In the genomic region with DNA sequence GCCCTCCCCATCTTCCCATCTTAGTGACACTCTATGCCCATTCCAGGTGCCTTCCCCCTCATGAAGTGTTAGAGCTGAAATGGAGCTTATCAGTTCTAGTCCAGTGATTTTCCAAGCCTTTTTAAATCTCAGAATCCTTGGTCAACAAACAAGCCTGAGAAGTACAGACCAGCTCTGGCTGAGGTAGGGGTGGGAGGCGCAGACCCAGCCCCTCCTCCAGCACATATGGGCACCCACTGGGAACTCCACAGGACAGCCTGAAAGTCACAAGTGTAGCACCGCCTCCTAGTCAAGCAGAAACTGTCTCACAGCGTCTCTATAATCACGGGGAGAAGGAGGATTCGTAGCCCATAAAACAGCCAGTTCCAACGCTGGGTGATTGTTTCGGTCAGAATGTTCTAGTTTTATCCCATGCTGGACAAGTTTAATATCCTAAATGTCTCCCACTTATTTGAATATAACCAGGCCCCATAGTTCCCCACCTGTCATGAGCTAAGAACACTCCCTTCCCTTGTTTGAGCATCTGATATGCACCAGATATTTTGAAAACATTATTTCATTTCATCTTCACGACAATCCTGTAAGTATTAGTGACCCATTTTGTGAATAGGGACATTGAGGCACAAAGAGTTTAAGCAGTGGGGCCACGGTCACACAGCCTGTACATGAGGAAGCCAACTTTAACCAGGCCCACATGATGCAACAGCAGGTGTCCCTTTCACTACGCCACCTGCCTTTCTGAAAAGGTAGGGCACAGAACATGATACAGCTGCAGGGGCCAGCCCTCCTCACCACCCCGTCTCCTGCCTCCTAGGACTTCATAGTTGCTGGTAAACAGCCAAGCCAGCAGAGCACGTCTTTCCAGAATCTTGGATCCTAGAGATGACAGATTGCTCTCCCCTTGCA, we compare ENCODE assay signal across 1 cellular context.
TF ChIP-seq lines count a peak whose summit lies in the region.

No MANE protein-coding gene starts in this region.

TF ChIP-seq in K562, 482 proteins besides CTCF, POLR2A, EP300 and RAD21 (continues in another document):
- TF ChIP-seq NR4A1 (CRISPR knock-in tag; IDR thresholded peaks at IDR 0.05) = no peak
- TF ChIP-seq NR4A1 (tag; IDR thresholded peaks at IDR 0.05) = 0 out of 2 replicates have a peak, but pooled peaks have one; percentile 21
- TF ChIP-seq CEBPG (CRISPR knock-in tag; IDR thresholded peaks at IDR 0.05) = peak; percentile 94
- peak; percentile 32 to 65; a peak in 3 of 4 replicates for TF ChIP-seq CEBPG (tag; conservative IDR thresholded peaks at IDR 0.05 in 1 of 2, IDR thresholded peaks at IDR 0.05 in 1 of 2)
- no peak for TF ChIP-seq HES1 (IDR thresholded peaks at IDR 0.05; ENCODE audit: low read depth)
- peak; percentile 39; the same call in 1 of the 2 replicates for TF ChIP-seq ZNF592 (IDR thresholded peaks at IDR 0.05)
- peak; percentile 63 for TF ChIP-seq EP400 (IDR thresholded peaks at IDR 0.05)
- TF ChIP-seq MCM7 (IDR thresholded peaks at IDR 0.05) = no peak
- TF ChIP-seq BRF1 (IDR thresholded peaks at IDR 0.05; ENCODE audit: borderline replicate concordance, extremely low read depth, insufficient read length) = no peak
- no peak for TF ChIP-seq ATF1 (CRISPR knock-in tag; IDR thresholded peaks at IDR 0.05)
- TF ChIP-seq ATF1 (tag; IDR thresholded peaks at IDR 0.05) = no peak
- TF ChIP-seq HMGN3 (IDR thresholded peaks at IDR 0.05; ENCODE audit: borderline replicate concordance, extremely low read depth, insufficient read length, low read depth, low read length) = no peak
- TF ChIP-seq YBX1 (IDR thresholded peaks at IDR 0.05) = no peak
- TF ChIP-seq IRF2 (CRISPR knock-in tag; IDR thresholded peaks at IDR 0.05) = no peak
- no peak for TF ChIP-seq NFRKB (IDR thresholded peaks at IDR 0.05; ENCODE audit: low read depth)
- no peak for TF ChIP-seq ZNF133 (CRISPR knock-in tag; IDR thresholded peaks at IDR 0.05)
- TF ChIP-seq MECOM (CRISPR knock-in tag; IDR thresholded peaks at IDR 0.05) = 0 out of 2 replicates have a peak, but pooled peaks have one; percentile 22
- TF ChIP-seq, protein P1, sequence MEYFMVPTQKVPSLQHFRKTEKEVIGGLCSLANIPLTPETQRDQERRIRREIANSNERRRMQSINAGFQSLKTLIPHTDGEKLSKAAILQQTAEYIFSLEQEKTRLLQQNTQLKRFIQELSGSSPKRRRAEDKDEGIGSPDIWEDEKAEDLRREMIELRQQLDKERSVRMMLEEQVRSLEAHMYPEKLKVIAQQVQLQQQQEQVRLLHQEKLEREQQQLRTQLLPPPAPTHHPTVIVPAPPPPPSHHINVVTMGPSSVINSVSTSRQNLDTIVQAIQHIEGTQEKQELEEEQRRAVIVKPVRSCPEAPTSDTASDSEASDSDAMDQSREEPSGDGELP (CRISPR knock-in tag; IDR thresholded peaks at IDR 0.05; ENCODE audit: borderline replicate concordance) = 0 out of 2 replicates have a peak, but pooled peaks have one; percentile 5
- no peak for TF ChIP-seq RAD51 (IDR thresholded peaks at IDR 0.05; ENCODE audit: borderline replicate concordance, low read depth)
- TF ChIP-seq, protein P2, sequence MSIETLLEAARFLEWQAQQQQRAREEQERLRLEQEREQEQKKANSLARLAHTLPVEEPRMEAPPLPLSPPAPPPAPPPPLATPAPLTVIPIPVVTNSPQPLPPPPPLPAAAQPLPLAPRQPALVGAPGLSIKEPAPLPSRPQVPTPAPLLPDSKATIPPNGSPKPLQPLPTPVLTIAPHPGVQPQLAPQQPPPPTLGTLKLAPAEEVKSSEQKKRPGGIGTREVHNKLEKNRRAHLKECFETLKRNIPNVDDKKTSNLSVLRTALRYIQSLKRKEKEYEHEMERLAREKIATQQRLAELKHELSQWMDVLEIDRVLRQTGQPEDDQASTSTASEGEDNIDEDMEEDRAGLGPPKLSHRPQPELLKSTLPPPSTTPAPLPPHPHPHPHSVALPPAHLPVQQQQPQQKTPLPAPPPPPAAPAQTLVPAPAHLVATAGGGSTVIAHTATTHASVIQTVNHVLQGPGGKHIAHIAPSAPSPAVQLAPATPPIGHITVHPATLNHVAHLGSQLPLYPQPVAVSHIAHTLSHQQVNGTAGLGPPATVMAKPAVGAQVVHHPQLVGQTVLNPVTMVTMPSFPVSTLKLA (conservative IDR thresholded peaks at IDR 0.05) = no peak
- TF ChIP-seq JUND (IDR thresholded peaks at IDR 0.05; ENCODE audit: borderline replicate concordance, low read depth, low read length) = 0 out of 2 replicates have a peak, but pooled peaks have one; percentile 4
- peak; percentile 19; the same call in 1 of the 3 replicates for TF ChIP-seq JUND (tag; IDR thresholded peaks at IDR 0.05; ENCODE audit: borderline replicate concordance, low read depth, low read length)
- no peak for TF ChIP-seq SP2 (IDR thresholded peaks at IDR 0.05; ENCODE audit: extremely low read depth, low read depth, low read length, poor library complexity, severe bottlenecking)
- no peak for TF ChIP-seq CAMTA2 (CRISPR knock-in tag; conservative IDR thresholded peaks at IDR 0.05)
- TF ChIP-seq, protein P3, sequence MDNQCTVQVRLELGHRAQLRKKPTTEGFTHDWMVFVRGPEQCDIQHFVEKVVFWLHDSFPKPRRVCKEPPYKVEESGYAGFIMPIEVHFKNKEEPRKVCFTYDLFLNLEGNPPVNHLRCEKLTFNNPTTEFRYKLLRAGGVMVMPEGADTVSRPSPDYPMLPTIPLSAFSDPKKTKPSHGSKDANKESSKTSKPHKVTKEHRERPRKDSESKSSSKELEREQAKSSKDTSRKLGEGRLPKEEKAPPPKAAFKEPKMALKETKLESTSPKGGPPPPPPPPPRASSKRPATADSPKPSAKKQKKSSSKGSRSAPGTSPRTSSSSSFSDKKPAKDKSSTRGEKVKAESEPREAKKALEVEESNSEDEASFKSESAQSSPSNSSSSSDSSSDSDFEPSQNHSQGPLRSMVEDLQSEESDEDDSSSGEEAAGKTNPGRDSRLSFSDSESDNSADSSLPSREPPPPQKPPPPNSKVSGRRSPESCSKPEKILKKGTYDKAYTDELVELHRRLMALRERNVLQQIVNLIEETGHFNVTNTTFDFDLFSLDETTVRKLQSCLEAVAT (IDR thresholded peaks at IDR 0.05) = no peak
- no peak for TF ChIP-seq TGIF2 (CRISPR knock-in tag; IDR thresholded peaks at IDR 0.05)
- TF ChIP-seq COPS2 (conservative IDR thresholded peaks at IDR 0.05) = no peak
- TF ChIP-seq HDAC6 (IDR thresholded peaks at IDR 0.05; ENCODE audit: low read depth, low read length) = no peak
- TF ChIP-seq, protein P4, sequence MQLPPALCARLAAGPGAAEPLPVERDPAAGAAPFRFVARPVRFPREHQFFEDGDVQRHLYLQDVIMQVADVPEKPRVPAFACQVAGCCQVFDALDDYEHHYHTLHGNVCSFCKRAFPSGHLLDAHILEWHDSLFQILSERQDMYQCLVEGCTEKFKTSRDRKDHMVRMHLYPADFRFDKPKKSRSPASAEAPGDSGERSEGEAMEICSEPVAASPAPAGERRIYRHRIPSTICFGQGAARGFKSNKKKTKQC (CRISPR knock-in tag; IDR thresholded peaks at IDR 0.05) = no peak
- no peak for TF ChIP-seq FOXK2 (conservative IDR thresholded peaks at IDR 0.05 in 1 of 2, IDR thresholded peaks at IDR 0.05 in 1 of 2; ENCODE audit: low read depth in 2 of 2)
- TF ChIP-seq ZNF184 (CRISPR knock-in tag; IDR thresholded peaks at IDR 0.05) = no peak
- TF ChIP-seq ZNF347 (CRISPR knock-in tag; IDR thresholded peaks at IDR 0.05; ENCODE audit: low read depth) = no peak
- no peak for TF ChIP-seq PURB (CRISPR knock-in tag; IDR thresholded peaks at IDR 0.05; ENCODE audit: low read depth)
- TF ChIP-seq CXXC5 (CRISPR knock-in tag; IDR thresholded peaks at IDR 0.05) = 0 out of 2 replicates have a peak, but pooled peaks have one; percentile 32
- no peak for TF ChIP-seq NBN (IDR thresholded peaks at IDR 0.05; ENCODE audit: low read depth)
- TF ChIP-seq GATAD2B (IDR thresholded peaks at IDR 0.05; ENCODE audit: borderline replicate concordance) = no peak
- no peak for TF ChIP-seq JUN (IDR thresholded peaks at IDR 0.05; ENCODE audit: borderline replicate concordance, low read depth, low read length)
- no peak for TF ChIP-seq JUN (CRISPR knock-in tag; IDR thresholded peaks at IDR 0.05; ENCODE audit: borderline replicate concordance)
- TF ChIP-seq, protein P5, sequence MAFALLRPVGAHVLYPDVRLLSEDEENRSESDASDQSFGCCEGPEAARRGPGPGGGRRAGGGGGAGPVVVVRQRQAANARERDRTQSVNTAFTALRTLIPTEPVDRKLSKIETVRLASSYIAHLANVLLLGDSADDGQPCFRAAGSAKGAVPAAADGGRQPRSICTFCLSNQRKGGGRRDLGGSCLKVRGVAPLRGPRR (CRISPR knock-in tag; IDR thresholded peaks at IDR 0.05) = no peak
- TF ChIP-seq SAFB2 (IDR thresholded peaks at IDR 0.05; ENCODE audit: borderline replicate concordance, low read depth, low read length, severe bottlenecking) = no peak
- no peak for TF ChIP-seq DEAF1 (CRISPR knock-in tag; IDR thresholded peaks at IDR 0.05)
- TF ChIP-seq SMAD4 (CRISPR knock-in tag; conservative IDR thresholded peaks at IDR 0.05) = peak; percentile 65; the same call in 1 of the 2 replicates
- no peak for TF ChIP-seq CHD4 (IDR thresholded peaks at IDR 0.05; ENCODE audit: insufficient read depth, insufficient replicate concordance, low read depth, low read length, poor library complexity, severe bottlenecking)
- TF ChIP-seq, protein P6, sequence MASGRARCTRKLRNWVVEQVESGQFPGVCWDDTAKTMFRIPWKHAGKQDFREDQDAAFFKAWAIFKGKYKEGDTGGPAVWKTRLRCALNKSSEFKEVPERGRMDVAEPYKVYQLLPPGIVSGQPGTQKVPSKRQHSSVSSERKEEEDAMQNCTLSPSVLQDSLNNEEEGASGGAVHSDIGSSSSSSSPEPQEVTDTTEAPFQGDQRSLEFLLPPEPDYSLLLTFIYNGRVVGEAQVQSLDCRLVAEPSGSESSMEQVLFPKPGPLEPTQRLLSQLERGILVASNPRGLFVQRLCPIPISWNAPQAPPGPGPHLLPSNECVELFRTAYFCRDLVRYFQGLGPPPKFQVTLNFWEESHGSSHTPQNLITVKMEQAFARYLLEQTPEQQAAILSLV (tag; IDR thresholded peaks at IDR 0.05) = no peak
- no peak for TF ChIP-seq ELK3 (CRISPR knock-in tag; IDR thresholded peaks at IDR 0.05)
